1 cellular context compared by ENCODE assay signal in genomic region chr2:37875332-37875976, GRCh38.
TF ChIP-seq lines count a peak whose summit lies in the region.

No MANE protein-coding gene starts in this region.

TF ChIP-seq in H1, 55 proteins besides CTCF, POLR2A, EP300 and RAD21:
- no peak for TF ChIP-seq SIX5 (IDR thresholded peaks at IDR 0.05; ENCODE audit: low read depth, low read length)
- TF ChIP-seq GABPA (IDR thresholded peaks at IDR 0.05; ENCODE audit: borderline replicate concordance, insufficient read depth, low read length): no peak
- TF ChIP-seq CBX5 (IDR thresholded peaks at IDR 0.05; ENCODE audit: low read depth, low read length): no peak
- TF ChIP-seq SIN3A (conservative IDR thresholded peaks at IDR 0.05 in 1 of 2, IDR thresholded peaks at IDR 0.05 in 1 of 2; ENCODE audit: low read depth in 1 of 2, low read length in 2 of 2): no peak
- TF ChIP-seq CTBP2 (IDR thresholded peaks at IDR 0.05; ENCODE audit: borderline replicate concordance, insufficient read depth, insufficient read length, low read length): no peak
- TF ChIP-seq JUND (IDR thresholded peaks at IDR 0.05; ENCODE audit: low read length): no peak
- TF ChIP-seq SP2 (IDR thresholded peaks at IDR 0.05; ENCODE audit: low read length): no peak
- no peak for TF ChIP-seq SIRT6 (IDR thresholded peaks at IDR 0.05; ENCODE audit: low read length)
- no peak for TF ChIP-seq FOSL1 (IDR thresholded peaks at IDR 0.05; ENCODE audit: insufficient read depth, low read depth, low read length)
- TF ChIP-seq EZH2 (IDR thresholded peaks at IDR 0.05; ENCODE audit: low read depth, low read length, severe bottlenecking): no peak
- TF ChIP-seq TAF1 (IDR thresholded peaks at IDR 0.05; ENCODE audit: low read depth, low read length): no peak
- TF ChIP-seq, protein P1, sequence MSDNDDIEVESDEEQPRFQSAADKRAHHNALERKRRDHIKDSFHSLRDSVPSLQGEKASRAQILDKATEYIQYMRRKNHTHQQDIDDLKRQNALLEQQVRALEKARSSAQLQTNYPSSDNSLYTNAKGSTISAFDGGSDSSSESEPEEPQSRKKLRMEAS (IDR thresholded peaks at IDR 0.05): no peak
TF ChIP-seq in H1: peak in this region for 0.
